In genomic region chr19:38284422-38284821, GRCh38 we compare ENCODE assay signal across 1 cellular context.
TF ChIP-seq lines count a peak whose summit lies in the region.

No MANE protein-coding gene starts in this region.

TF ChIP-seq in HCT116, 20 proteins besides CTCF, POLR2A, EP300 and RAD21 (continued from another document):
- TF ChIP-seq ZBTB33 (IDR thresholded peaks at IDR 0.05; ENCODE audit: extremely low read depth, insufficient replicate concordance, low read length): no peak
